29 cellular contexts compared by ENCODE assay signal in genomic region chr7:51251292-51251691, GRCh38.
DNase-seq lines count a peak whose midpoint lies in the region; ATAC-seq lines count a peak whose summit lies in the region.
"Had no signal": no experiment of that assay in that cellular context is flagged by ENCODE, and none has a peak within 500 bp of the region (broad histone marks: within the 10 kb centered on the region; RNA-seq: fewer than 3 reads in every experiment).

No MANE protein-coding gene starts in this region.

- H3K27ac ChIP-seq in caudate nucleus (ENCODE audit: low read depth, low read length) (peak overlapping the region; percentile 13), temporal lobe (ENCODE audit: low read depth, low read length) (peak overlapping the region; percentile 48)
- H3K27ac ChIP-seq: adrenal gland, HL-60, pancreas, SJSA1, upper lobe of left lung had no signal

- ATAC-seq in left colon (peak; percentile 86), GM21576 (IDR thresholded peaks at IDR 0.05; ENCODE audit: unreplicated experiment) (no peak)
- no peak for ATAC-seq in stimulated activated naive CD8-positive, alpha-beta T cell treated with anti-CD3 and anti-CD28 coated beads, Interleukin-15, Interleukin-2, amounts not matched to agents 100 U/mL and 50 U/mL, for 24 hours
- ATAC-seq: natural killer cell; stimulated activated naive B cell treated with anti-CD40 and anti-IgM and Interleukin-4, amounts not matched to agents 10 μg/mL and 1 μg/mL and 100 μg/mL, for 72 hours had no signal

- peak; percentile 46 for DNase-seq in DMS53 (lab: John Stamatoyannopoulos, UW)
- DNase-seq in DMS53 treated with DMSO at 0.1 percent for 48 hours (lab: John Stamatoyannopoulos, UW; ENCODE audit: unreplicated experiment) = no peak
- no peak for DNase-seq in caudate nucleus (lab: John Stamatoyannopoulos, UW)
- no peak for DNase-seq in left colon
- DNase-seq in NCI-H82 treated with DMSO at 0.1 percent for 48 hours (lab: John Stamatoyannopoulos, UW; ENCODE audit: unreplicated experiment) = no peak
- DNase-seq in stimulated activated naive CD8-positive, alpha-beta T cell treated with anti-CD3 and anti-CD28 coated beads, Interleukin-15, Interleukin-2, amounts not matched to agents 100 U/mL and 50 U/mL, for 24 hours = no peak
- DNase-seq: activated CD4-positive, alpha-beta T cell treated with anti-CD3 and anti-CD28 coated beads, Interleukin-2, amount 50 U/mL, for 4 hours; activated gamma-delta T cell; activated T-cell treated with anti-CD3 and anti-CD28 coated beads for 4 hours; adrenal gland; BE2C; COR-L47; erythroblast; foreskin melanocyte; IMR-90; mesendoderm; MM.1S; natural killer cell; NCI-H1436 treated with DMSO at 0.1 percent for 48 hours; NCI-H526 treated with DMSO at 0.1 percent for 48 hours; pancreas; stimulated activated CD4-positive, alpha-beta T cell treated with anti-CD3 and anti-CD28 coated beads, Interleukin-2, amount 100 ng/mL, for 24 hours; stimulated activated naive B cell treated with anti-CD40 and anti-IgM and Interleukin-4, amounts not matched to agents 10 μg/mL and 1 μg/mL and 100 μg/mL, for 72 hours; T-helper 2 cell; upper lobe of left lung had no signal

- intact Hi-C loops in left colon (cut with DNase I, micrococcal nuclease) = no loop called here
